ENCODE assay signal across 31 cellular contexts in genomic region chr7:49486974-49487919, GRCh38.
A peak's percentile ranks its signal among the peaks of the same experiment; 100 is the strongest.
DNase-seq lines count a peak whose midpoint lies in the region; ATAC-seq, FAIRE-seq and TF ChIP-seq lines count a peak whose summit lies in the region.
"Had no signal": no experiment of that assay in that cellular context is flagged by ENCODE, and none has a peak within 500 bp of the region (broad histone marks: within the 10 kb centered on the region; RNA-seq: fewer than 3 reads in every experiment).

No MANE protein-coding gene starts in this region.

- peak overlapping the region; percentile 60 for H2BK120ac ChIP-seq in H1 (replicated peaks; ENCODE audit: low read depth, low read length)

- H3K36me3 ChIP-seq in GM23338 (ENCODE audit: insufficient read depth): no peaks in the 10 kb centered on the region
- H3K36me3 ChIP-seq in H1 (ENCODE audit: control insufficient read depth in 2 of 4, insufficient read depth in 4 of 4, low read length in 3 of 4): no peaks in the 10 kb centered on the region
- H3K36me3 ChIP-seq: cardiac muscle cell, ovary, transverse colon had no signal

- H3K4me3 Mint-ChIP-seq in GM23338: no peak overlapping the region
- H3K4me3 Mint-ChIP-seq: activated CD8-positive, alpha-beta memory T cell treated with anti-CD3 and anti-CD28 coated beads, Interleukin-2, amount 10 ng/mL, durations not matched to agents 7 days and 5 days; activated naive CD8-positive, alpha-beta T cell treated with anti-CD3 and anti-CD28 coated beads, Interleukin-2, amount 50 U/mL, for 24 hours; activated T-cell treated with anti-CD3 and anti-CD28 coated beads, Interleukin-2, amount 50 U/mL, for 72 hours; CD4-positive, alpha-beta memory T cell; natural killer cell treated with Interleukin-12 subunit alpha and Interleukin-12 subunit beta and Interleukin-15 and Interleukin-18, amount 100 ng/mL, for 72 hours; stimulated activated memory B cell treated with anti-CD40 and anti-IgM and Interleukin-4, amounts not matched to agents 10 μg/mL and 1 μg/mL and 100 μg/mL, for 72 hours had no signal

- H2AFZ ChIP-seq in GM23338 (no peak overlapping the region), H1 (ENCODE audit: low read length) (0 out of 2 replicates have a peak overlapping the region, but pooled peaks have one; percentile 18)

- TF ChIP-seq CTCF in GM23338 (conservative IDR thresholded peaks at IDR 0.05; ENCODE audit: low read depth in 2 of 2) (peak; percentile 46 to 51), H1 (IDR thresholded peaks at IDR 0.05; ENCODE audit: control extremely low read depth in 1 of 3, insufficient read depth in 1 of 3, low read depth in 1 of 3, low read length in 3 of 3) (peak in 2 of 3 experiments; percentile 6 to 7; a peak in 1 of 4 replicates)

- peak overlapping the region; percentile 18 for H3K56ac ChIP-seq in H1 (replicated peaks; ENCODE audit: insufficient read length, low read depth, low read length)

- H3K79me2 ChIP-seq in GM23338 (replicated peaks; ENCODE audit: insufficient read depth): no peaks in the 10 kb centered on the region
- no peaks in the 10 kb centered on the region for H3K79me2 ChIP-seq in H1 (ENCODE audit: control insufficient read depth in 1 of 2, insufficient read depth in 2 of 2, low read length in 2 of 2)

- no peaks in the 10 kb centered on the region for H3K36me3 Mint-ChIP-seq in GM23338 (ENCODE audit: low read depth)
- H3K36me3 Mint-ChIP-seq: activated CD8-positive, alpha-beta memory T cell treated with anti-CD3 and anti-CD28 coated beads, Interleukin-2, amount 10 ng/mL, durations not matched to agents 7 days and 5 days; CD4-positive, alpha-beta memory T cell; natural killer cell treated with Interleukin-12 subunit alpha and Interleukin-12 subunit beta and Interleukin-15 and Interleukin-18, amount 100 ng/mL, for 72 hours; stimulated activated memory B cell treated with anti-CD40 and anti-IgM and Interleukin-4, amounts not matched to agents 10 μg/mL and 1 μg/mL and 100 μg/mL, for 72 hours had no signal

- TF ChIP-seq EP300 in H1 (IDR thresholded peaks at IDR 0.05; ENCODE audit: borderline replicate concordance in 1 of 2, low read depth in 2 of 2, low read length in 2 of 2): no peak

- no peak overlapping the region for H3K23ac ChIP-seq in H1 (ENCODE audit: insufficient read length)

- TF ChIP-seq POLR2A in H1 (IDR thresholded peaks at IDR 0.05; ENCODE audit: control extremely low read depth in 1 of 2, low read depth in 2 of 2, low read length in 2 of 2): no peak

- no peaks in the 10 kb centered on the region for H3K79me1 ChIP-seq in H1 (ENCODE audit: low read depth, low read length)

- peak overlapping the region; percentile 97 for H3K27ac Mint-ChIP-seq in GM23338
- H3K27ac Mint-ChIP-seq: activated CD8-positive, alpha-beta memory T cell treated with anti-CD3 and anti-CD28 coated beads, Interleukin-2, amount 10 ng/mL, durations not matched to agents 7 days and 5 days; activated naive CD8-positive, alpha-beta T cell treated with anti-CD3 and anti-CD28 coated beads, Interleukin-2, amount 50 U/mL, for 24 hours; activated T-cell treated with anti-CD3 and anti-CD28 coated beads, Interleukin-2, amount 50 U/mL, for 72 hours; CD4-positive, alpha-beta memory T cell; natural killer cell treated with Interleukin-12 subunit alpha and Interleukin-12 subunit beta and Interleukin-15 and Interleukin-18, amount 100 ng/mL, for 72 hours; stimulated activated memory B cell treated with anti-CD40 and anti-IgM and Interleukin-4, amounts not matched to agents 10 μg/mL and 1 μg/mL and 100 μg/mL, for 72 hours had no signal

- ATAC-seq in GM23338: peak; percentile 88
- ATAC-seq in left colon: peak; percentile 77
- no peak for ATAC-seq in HG03460 (IDR thresholded peaks at IDR 0.05; ENCODE audit: unreplicated experiment)
- ATAC-seq in GM21447 (IDR thresholded peaks at IDR 0.05; ENCODE audit: unreplicated experiment): no peak
- ATAC-seq in GM19397 (IDR thresholded peaks at IDR 0.05; ENCODE audit: unreplicated experiment): no peak
- ATAC-seq: activated CD8-positive, alpha-beta memory T cell treated with anti-CD3 and anti-CD28 coated beads, Interleukin-2, amount 10 ng/mL, durations not matched to agents 7 days and 5 days; activated naive CD8-positive, alpha-beta T cell treated with anti-CD3 and anti-CD28 coated beads, Interleukin-2, amount 50 U/mL, for 24 hours; activated T-cell treated with anti-CD3 and anti-CD28 coated beads, Interleukin-2, amount 50 U/mL, for 72 hours; HCT116; natural killer cell treated with Interleukin-12 subunit alpha and Interleukin-12 subunit beta and Interleukin-15 and Interleukin-18, amount 100 ng/mL, for 72 hours; stimulated activated memory B cell treated with anti-CD40 and anti-IgM and Interleukin-4, amounts not matched to agents 10 μg/mL and 1 μg/mL and 100 μg/mL, for 72 hours had no signal

- H3F3A ChIP-seq in GM23338 (replicated peaks; ENCODE audit: low read depth): no peaks in the 10 kb centered on the region

- H3K18ac ChIP-seq in H1 (ENCODE audit: extremely low read depth, low read length): no peak overlapping the region

- H2AK5ac ChIP-seq in H1 (ENCODE audit: low read depth, low read length): peak overlapping the region; percentile 72; the same call in 1 of the 2 replicates

- H2BK20ac ChIP-seq in H1 (ENCODE audit: low read length): peak overlapping the region; percentile 93; the same call in 1 of the 2 replicates

- WGBS in H1 (ENCODE audit: extremely low coverage in 1 of 2, insufficient coverage in 1 of 2, insufficient read length in 1 of 2, insufficient replicate concordance in 2 of 2, low coverage in 1 of 2, low lambda C conversion rate in 2 of 2, missing lambda C conversion rate in 1 of 2), 2 experiments: 40% methylated on average over 5 of the region's 5 CpGs; no CpG with 5 or more reads in 1 of the 2 experiments

- CTCF ChIA-PET in H1 (lab: Charles Lee; ENCODE audit: partially characterized antibody): interaction anchor here (0.8 to 1.5 kb wide), 3 partner anchors 10 to 149 kb away, joined by 3 to 5 read pairs (median 3); no protein-coding TSS in a partner anchor

- no peak overlapping the region for H4K5ac ChIP-seq in H1 (ENCODE audit: insufficient read length, low read depth, low read length)

- H3K4me2 ChIP-seq in GM23338 (peak overlapping the region; percentile 5), H1 (ENCODE audit: insufficient read depth in 1 of 2, low read depth in 2 of 2, low read length in 2 of 2) (peak overlapping the region in 1 of 2 experiments; percentile 17; a peak in 1 of 4 replicates)

- H4K91ac ChIP-seq in H1 (replicated peaks; ENCODE audit: insufficient read length, low read length): peak overlapping the region; percentile 25

- intact Hi-C loops in left colon (cut with DNase I, micrococcal nuclease): no loop called here

- H3K4ac ChIP-seq in H1 (replicated peaks; ENCODE audit: insufficient read length, low read depth, low read length): no peak overlapping the region

- H3K4me1 Mint-ChIP-seq in GM23338: peaks cover 45% of the 10 kb centered on the region
- H3K4me1 Mint-ChIP-seq: activated CD8-positive, alpha-beta memory T cell treated with anti-CD3 and anti-CD28 coated beads, Interleukin-2, amount 10 ng/mL, durations not matched to agents 7 days and 5 days; activated naive CD8-positive, alpha-beta T cell treated with anti-CD3 and anti-CD28 coated beads, Interleukin-2, amount 50 U/mL, for 24 hours; CD4-positive, alpha-beta memory T cell; stimulated activated memory B cell treated with anti-CD40 and anti-IgM and Interleukin-4, amounts not matched to agents 10 μg/mL and 1 μg/mL and 100 μg/mL, for 72 hours had no signal

- POLR2A ChIA-PET in H1 (lab: Charles Lee; ENCODE audit: partially characterized antibody): no interaction called here

- DNase-seq in GM23338 (ENCODE audit: low spot score) (peak; percentile 49), NCI-H526 treated with DMSO at 0.1 percent for 48 hours (lab: John Stamatoyannopoulos, UW) (peak; percentile 9), H1 (ENCODE audit: low read depth in 1 of 2, low spot score in 2 of 2) (no peak), left colon (no peak), NCI-H1436 treated with DMSO at 0.1 percent for 48 hours (lab: John Stamatoyannopoulos, UW) (no peak)
- DNase-seq: activated CD4-positive, CD25-positive, alpha-beta regulatory T cell; activated CD8-positive, alpha-beta memory T cell treated with anti-CD3 and anti-CD28 coated beads, Interleukin-2, amount 10 ng/mL, durations not matched to agents 7 days and 5 days; activated naive CD4-positive, alpha-beta T cell; activated naive CD8-positive, alpha-beta T cell treated with anti-CD3 and anti-CD28 coated beads, Interleukin-2, amount 50 U/mL, for 24 hours; activated T-cell treated with anti-CD3 and anti-CD28 coated beads, Interleukin-2, amount 50 U/mL, for 72 hours; CD4-positive, alpha-beta memory T cell; cortex of kidney; effector memory CD4-positive, alpha-beta T cell; Kasumi-1; kidney glomerular epithelial cell; NCI-H1105; NCI-H2029; NCI-H226; NCI-H774; ovary; T-helper 1 cell; transverse colon had no signal

- no peaks in the 10 kb centered on the region for H3K9me3 Mint-ChIP-seq in GM23338
- H3K9me3 Mint-ChIP-seq: activated naive CD8-positive, alpha-beta T cell treated with anti-CD3 and anti-CD28 coated beads, Interleukin-2, amount 50 U/mL, for 24 hours; activated T-cell treated with anti-CD3 and anti-CD28 coated beads, Interleukin-2, amount 50 U/mL, for 72 hours; stimulated activated memory B cell treated with anti-CD40 and anti-IgM and Interleukin-4, amounts not matched to agents 10 μg/mL and 1 μg/mL and 100 μg/mL, for 72 hours had no signal

- H3K27me3 ChIP-seq in GM23338 (ENCODE audit: insufficient read depth) (no peaks in the 10 kb centered on the region), H1 (replicated peaks in 1 of 4; ENCODE audit: control insufficient read depth in 3 of 4, extremely low read depth in 1 of 4, insufficient read depth in 3 of 4, low read length in 3 of 4) (no peaks in the 10 kb centered on the region)
- H3K27me3 ChIP-seq: cardiac muscle cell, ovary, transverse colon had no signal

- H2BK12ac ChIP-seq in H1 (ENCODE audit: low read depth, low read length): peak overlapping the region; percentile 7; the same call in 1 of the 2 replicates

- H3K9me2 ChIP-seq in GM23338 (ENCODE audit: insufficient read depth): no peaks in the 10 kb centered on the region

- H3K4me1 ChIP-seq in GM23338 (ENCODE audit: insufficient read depth) (peaks cover 45% of the 10 kb centered on the region), H1 (replicated peaks in 1 of 4; ENCODE audit: control insufficient read depth in 3 of 4, insufficient read depth in 4 of 4, low read length in 3 of 4) (peaks cover 0 to 12% (median 6%) of the 10 kb centered on the region in 4 experiments; a peak in 5 of 7 replicates)

- H4K8ac ChIP-seq in H1 (ENCODE audit: extremely low read depth, insufficient read depth, low read length): no peak overlapping the region

- FAIRE-seq in H1 (lab: Jason Lieb, UNC): peak; percentile 77
- FAIRE-seq: astrocyte had no signal

- H3K4me3 ChIP-seq in GM23338: no peak overlapping the region
- no peak overlapping the region for H3K4me3 ChIP-seq in H1 (ENCODE audit: extremely low read depth in 1 of 4, insufficient read depth in 2 of 4, low read depth in 3 of 4, low read length in 4 of 4)
- H3K4me3 ChIP-seq: cardiac muscle cell, lung, ovary, transverse colon had no signal

- H4K20me1 ChIP-seq in GM23338 (replicated peaks; ENCODE audit: insufficient read depth) (no peaks in the 10 kb centered on the region), H1 (replicated peaks in 1 of 2; ENCODE audit: control insufficient read depth in 1 of 2, insufficient read depth in 2 of 2, low read length in 2 of 2) (no peaks in the 10 kb centered on the region)

- no peaks in the 10 kb centered on the region for H3K9me3 ChIP-seq in H1 (ENCODE audit: insufficient read depth in 2 of 2, low read depth in 1 of 2, low read length in 1 of 2)
- H3K9me3 ChIP-seq: ovary, transverse colon had no signal

- no peaks in the 10 kb centered on the region for H3K27me3 Mint-ChIP-seq in GM23338 (ENCODE audit: insufficient read depth, low read depth, poor library complexity)
- H3K27me3 Mint-ChIP-seq: activated CD8-positive, alpha-beta memory T cell treated with anti-CD3 and anti-CD28 coated beads, Interleukin-2, amount 10 ng/mL, durations not matched to agents 7 days and 5 days; activated naive CD8-positive, alpha-beta T cell treated with anti-CD3 and anti-CD28 coated beads, Interleukin-2, amount 50 U/mL, for 24 hours; CD4-positive, alpha-beta memory T cell; natural killer cell treated with Interleukin-12 subunit alpha and Interleukin-12 subunit beta and Interleukin-15 and Interleukin-18, amount 100 ng/mL, for 72 hours; stimulated activated memory B cell treated with anti-CD40 and anti-IgM and Interleukin-4, amounts not matched to agents 10 μg/mL and 1 μg/mL and 100 μg/mL, for 72 hours had no signal

- TF ChIP-seq RAD21 in H1 (IDR thresholded peaks at IDR 0.05 in 1 of 2, conservative IDR thresholded peaks at IDR 0.05 in 1 of 2; ENCODE audit: low read depth in 2 of 2, low read length in 2 of 2): peak; percentile 44 to 45; a peak in 3 of 4 replicates

- no peaks in the 10 kb centered on the region for H3K23me2 ChIP-seq in H1 (ENCODE audit: low read depth, low read length)

- H3K14ac ChIP-seq in H1 (ENCODE audit: insufficient read length): no peak overlapping the region

- no peak overlapping the region for H2BK15ac ChIP-seq in H1 (ENCODE audit: low read length)

- peak overlapping the region; percentile 77; the same call in 1 of the 2 replicates for H2BK5ac ChIP-seq in H1 (ENCODE audit: low read depth, low read length)

- H3K27ac ChIP-seq in GM23338 (ENCODE audit: low read depth) (peak overlapping the region; percentile 58), H1 (ENCODE audit: low read depth, low read length) (no peak overlapping the region)
- H3K27ac ChIP-seq: cardiac muscle cell, ovary, transverse colon had no signal

- H3K9ac ChIP-seq in H1 (replicated peaks in 1 of 4; ENCODE audit: extremely low read depth in 1 of 4, low read depth in 3 of 4, low read length in 3 of 4): no peak overlapping the region

Comparison
In these comparisons a context has a peak if more than half of its experiments do, and no peak if none do; other contexts are left out.
1. ATAC-seq: peak in GM23338 (single experiment) and left colon (single experiment); none in HG03460 (single experiment), GM21447 (single experiment) and GM19397 (single experiment).
2. DNase-seq: peak in GM23338 (single experiment) and NCI-H526 treated with DMSO at 0.1 percent for 48 hours (single experiment); none in H1 (0 of 2), left colon (0 of 2) and NCI-H1436 treated with DMSO at 0.1 percent for 48 hours (single experiment).